26 cellular contexts compared by ENCODE assay signal in genomic region chr6:130893766-130894165, GRCh38.
"Had no signal": no experiment of that assay in that cellular context is flagged by ENCODE, and none has a peak within 500 bp of the region (broad histone marks: within the 10 kb centered on the region; RNA-seq: fewer than 3 reads in every experiment).

No MANE protein-coding gene starts in this region.

- H3K4me1 ChIP-seq: gastrocnemius medialis, psoas muscle, upper lobe of right lung, uterus had no signal

- H3K9me3 Mint-ChIP-seq: effector memory CD8-positive, alpha-beta T cell; memory B cell; naive B cell; natural killer cell treated with Interleukin-12 subunit alpha and Interleukin-12 subunit beta and Interleukin-15 and Interleukin-18, amount 100 ng/mL, for 72 hours; stimulated activated naive B cell treated with anti-CD40 and anti-IgM and Interleukin-4, amounts not matched to agents 10 μg/mL and 1 μg/mL and 100 μg/mL, for 72 hours; stimulated activated naive CD8-positive, alpha-beta T cell treated with anti-CD3 and anti-CD28 coated beads, Interleukin-15, Interleukin-2, amounts not matched to agents 100 ng/mL and 50 ng/mL, for 24 hours had no signal

- H3K9me3 ChIP-seq: gastrocnemius medialis, heart left ventricle, ovary, psoas muscle, sigmoid colon, spleen, thoracic aorta, transverse colon, upper lobe of right lung, uterus had no signal

- H3K27ac ChIP-seq: coronary artery, gastrocnemius medialis, hepatocyte, ovary, psoas muscle, sigmoid colon, skin epidermis, thoracic aorta, transverse colon, upper lobe of right lung, uterus had no signal

- H3K79me2 ChIP-seq: hepatocyte had no signal

- H3K36me3 Mint-ChIP-seq: natural killer cell treated with Interleukin-12 subunit alpha and Interleukin-12 subunit beta and Interleukin-15 and Interleukin-18, amount 100 ng/mL, for 72 hours had no signal

- H3K4me3 Mint-ChIP-seq: effector memory CD8-positive, alpha-beta T cell; memory B cell; naive B cell; natural killer cell treated with Interleukin-12 subunit alpha and Interleukin-12 subunit beta and Interleukin-15 and Interleukin-18, amount 100 ng/mL, for 72 hours; stimulated activated naive B cell treated with anti-CD40 and anti-IgM and Interleukin-4, amounts not matched to agents 10 μg/mL and 1 μg/mL and 100 μg/mL, for 72 hours; stimulated activated naive CD8-positive, alpha-beta T cell treated with anti-CD3 and anti-CD28 coated beads, Interleukin-15, Interleukin-2, amounts not matched to agents 100 ng/mL and 50 ng/mL, for 24 hours had no signal

- H3K27ac Mint-ChIP-seq: effector memory CD8-positive, alpha-beta T cell; memory B cell; natural killer cell treated with Interleukin-12 subunit alpha and Interleukin-12 subunit beta and Interleukin-15 and Interleukin-18, amount 100 ng/mL, for 72 hours; stimulated activated naive B cell treated with anti-CD40 and anti-IgM and Interleukin-4, amounts not matched to agents 10 μg/mL and 1 μg/mL and 100 μg/mL, for 72 hours; stimulated activated naive CD8-positive, alpha-beta T cell treated with anti-CD3 and anti-CD28 coated beads, Interleukin-15, Interleukin-2, amounts not matched to agents 100 ng/mL and 50 ng/mL, for 24 hours had no signal

- H3K27me3 ChIP-seq: gastrocnemius medialis, heart left ventricle, hepatocyte, ovary, sigmoid colon, spleen, transverse colon, upper lobe of right lung, uterus had no signal

- H2AFZ ChIP-seq: hepatocyte had no signal

- DNase-seq: effector memory CD8-positive, alpha-beta T cell; foreskin fibroblast; heart left ventricle; kidney; naive B cell; occipital lobe; ovary; psoas muscle; right cardiac atrium; sigmoid colon; spleen; stimulated activated CD4-positive, alpha-beta T cell treated with anti-CD3 and anti-CD28 coated beads, Interleukin-4, amount 100 ng/mL, for 4 hours; stimulated activated naive B cell treated with anti-CD40 and anti-IgM and Interleukin-4, amounts not matched to agents 10 μg/mL and 1 μg/mL and 100 μg/mL, for 72 hours; transverse colon; upper lobe of right lung; uterus had no signal

- H3K27me3 Mint-ChIP-seq: effector memory CD8-positive, alpha-beta T cell; memory B cell; naive B cell; natural killer cell treated with Interleukin-12 subunit alpha and Interleukin-12 subunit beta and Interleukin-15 and Interleukin-18, amount 100 ng/mL, for 72 hours; stimulated activated naive B cell treated with anti-CD40 and anti-IgM and Interleukin-4, amounts not matched to agents 10 μg/mL and 1 μg/mL and 100 μg/mL, for 72 hours; stimulated activated naive CD8-positive, alpha-beta T cell treated with anti-CD3 and anti-CD28 coated beads, Interleukin-15, Interleukin-2, amounts not matched to agents 100 ng/mL and 50 ng/mL, for 24 hours had no signal

- H3K4me3 ChIP-seq: coronary artery, gastrocnemius medialis, heart left ventricle, hepatocyte, lung, ovary, psoas muscle, sigmoid colon, skin epidermis, spleen, thoracic aorta, transverse colon, upper lobe of right lung, uterus had no signal

- ATAC-seq: effector memory CD8-positive, alpha-beta T cell; esophagus mucosa; gastrocnemius medialis; psoas muscle had no signal

- H3K36me3 ChIP-seq: gastrocnemius medialis, ovary, upper lobe of right lung, uterus had no signal

- H3K4me2 ChIP-seq: hepatocyte had no signal
